5 cellular contexts compared by ENCODE assay signal in the genomic region with DNA sequence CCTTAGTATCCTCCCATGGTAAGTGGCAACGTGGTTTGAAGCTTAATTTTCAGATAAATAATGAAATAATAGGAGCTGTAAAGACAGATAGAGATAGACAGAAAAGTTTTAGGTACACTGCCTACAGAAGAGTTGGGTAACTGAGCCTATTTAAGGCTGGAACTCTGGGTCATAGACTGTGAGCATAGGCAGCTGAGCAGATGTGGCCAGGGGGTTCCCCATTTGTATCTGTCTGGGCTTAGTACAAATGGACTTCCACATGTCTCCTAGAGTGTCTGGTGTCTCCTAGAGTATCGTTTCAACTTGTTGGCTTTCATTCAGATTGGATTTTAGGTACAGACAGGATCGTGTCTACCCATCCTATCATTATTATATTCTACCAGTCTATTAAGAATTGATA.
"Had no signal": no experiment of that assay in that cellular context is flagged by ENCODE, and none has a peak within 500 bp of the region (broad histone marks: within the 10 kb centered on the region; RNA-seq: fewer than 3 reads in every experiment).

No MANE protein-coding gene starts in this region.

- H2AFZ ChIP-seq: GM23248 had no signal

- H3K9ac ChIP-seq: GM23248 had no signal

- H3K27ac ChIP-seq: GM23248 had no signal

- H3K4me3 ChIP-seq: GM23248 had no signal

- DNase-seq: GM23248, GOT3, H7, HCEC 1CT, IMR-90 had no signal
